Comparison of ENCODE assay signal across 18 cellular contexts in the genomic region with DNA sequence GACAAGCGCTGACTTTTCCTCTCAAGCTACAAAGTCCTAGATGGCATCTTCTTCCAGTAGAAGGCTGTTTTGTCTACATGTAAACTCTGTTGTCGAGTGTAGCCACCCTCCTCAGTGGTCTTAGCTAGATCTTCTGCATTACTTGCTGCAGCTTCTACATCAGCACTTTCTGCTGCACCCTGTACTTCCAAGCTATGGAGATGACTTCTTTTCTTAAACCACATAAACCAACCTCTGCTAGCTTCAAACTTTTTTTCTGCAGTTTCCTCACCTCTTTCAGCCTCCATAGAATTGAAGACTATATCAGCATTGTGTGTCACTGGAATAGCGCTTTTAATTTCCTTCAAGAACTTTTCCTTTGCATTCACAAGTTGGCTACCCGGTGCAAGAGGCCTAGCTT.
"Had no signal": no experiment of that assay in that cellular context is flagged by ENCODE, and none has a peak within 500 bp of the region (broad histone marks: within the 10 kb centered on the region; RNA-seq: fewer than 3 reads in every experiment).

No MANE protein-coding gene starts in this region.

- H3K4me3 ChIP-seq: hepatocyte, spleen, testis, tibial nerve, upper lobe of right lung had no signal

- H3K27ac Mint-ChIP-seq: dendritic cell treated with granulocyte-macrophage colony-stimulating factor and Interleukin-4, amounts not matched to agents 40 ng/mL and 50 ng/mL, for 4 days; stimulated activated memory B cell treated with anti-CD40 and anti-IgM and Interleukin-4, amounts not matched to agents 10 μg/mL and 1 μg/mL and 100 μg/mL, for 72 hours; stimulated activated naive CD8-positive, alpha-beta T cell treated with anti-CD3 and anti-CD28 coated beads, Interleukin-15, Interleukin-2, amounts not matched to agents 100 ng/mL and 50 ng/mL, for 24 hours had no signal

- ATAC-seq: left colon; natural killer cell; sciatic nerve; stimulated activated memory B cell treated with anti-CD40 and anti-IgM and Interleukin-4, amounts not matched to agents 10 μg/mL and 1 μg/mL and 100 μg/mL, for 72 hours; upper lobe of right lung had no signal

- H3K27me3 Mint-ChIP-seq: stimulated activated memory B cell treated with anti-CD40 and anti-IgM and Interleukin-4, amounts not matched to agents 10 μg/mL and 1 μg/mL and 100 μg/mL, for 72 hours; stimulated activated naive CD8-positive, alpha-beta T cell treated with anti-CD3 and anti-CD28 coated beads, Interleukin-15, Interleukin-2, amounts not matched to agents 100 ng/mL and 50 ng/mL, for 24 hours had no signal

- DNase-seq: foreskin melanocyte; head of caudate nucleus; left colon; natural killer cell; posterior cingulate gyrus; spleen; stimulated activated CD4-positive, alpha-beta T cell treated with anti-CD3 and anti-CD28 coated beads, Interleukin-15, amount 100 ng/mL, for 24 hours; stimulated activated CD4-positive, alpha-beta T cell treated with anti-CD3 and anti-CD28 coated beads, Interleukin-1b, Interleukin-23, amount 100 ng/mL, for 48 hours; stimulated activated CD4-positive, alpha-beta T cell treated with anti-CD3 and anti-CD28 coated beads, Interleukin-4, amount 100 ng/mL, for 24 hours; testis; upper lobe of right lung had no signal

- H3K27ac ChIP-seq: hepatocyte, spleen, testis, tibial nerve, upper lobe of right lung had no signal

- H3K9me3 ChIP-seq: testis, upper lobe of right lung had no signal

- H3K27me3 ChIP-seq: hepatocyte, testis, upper lobe of right lung had no signal

- H3K4me1 ChIP-seq: testis, tibial nerve, upper lobe of right lung had no signal

- H3K4me1 Mint-ChIP-seq: neural crest cell had no signal

- H3K36me3 Mint-ChIP-seq: natural killer cell had no signal

- H3K4me3 Mint-ChIP-seq: dendritic cell treated with granulocyte-macrophage colony-stimulating factor and Interleukin-4, amounts not matched to agents 40 ng/mL and 50 ng/mL, for 4 days; natural killer cell; neural crest cell; stimulated activated memory B cell treated with anti-CD40 and anti-IgM and Interleukin-4, amounts not matched to agents 10 μg/mL and 1 μg/mL and 100 μg/mL, for 72 hours; stimulated activated naive CD8-positive, alpha-beta T cell treated with anti-CD3 and anti-CD28 coated beads, Interleukin-15, Interleukin-2, amounts not matched to agents 100 ng/mL and 50 ng/mL, for 24 hours had no signal

- H3K36me3 ChIP-seq: upper lobe of right lung had no signal
